In genomic region chr9:122797316-122798033, GRCh38 we compare ENCODE assay signal across 1 cellular context.
TF ChIP-seq lines count a peak whose summit lies in the region.

No MANE protein-coding gene starts in this region.

TF ChIP-seq in HepG2, 621 proteins besides CTCF, POLR2A, EP300 and RAD21:
- TF ChIP-seq DPF2 (CRISPR knock-in tag; IDR thresholded peaks at IDR 0.05; ENCODE audit: borderline replicate concordance, low read depth) (no peak), ZNF83 (CRISPR knock-in tag; IDR thresholded peaks at IDR 0.05; ENCODE audit: borderline replicate concordance) (no peak), ZNF816 (CRISPR knock-in tag; IDR thresholded peaks at IDR 0.05; ENCODE audit: borderline replicate concordance) (no peak), ELF3 (CRISPR knock-in tag; IDR thresholded peaks at IDR 0.05) (no peak), ETV6 (CRISPR knock-in tag; conservative IDR thresholded peaks at IDR 0.05) (no peak), ZNF205 (CRISPR knock-in tag; IDR thresholded peaks at IDR 0.05) (no peak)
